8 cellular contexts compared by ENCODE assay signal in genomic region chr1:178344513-178345077, GRCh38.
DNase-seq lines count a peak whose midpoint lies in the region; ATAC-seq and TF ChIP-seq lines count a peak whose summit lies in the region.

No MANE protein-coding gene starts in this region.

- ATAC-seq in HG03457 (IDR thresholded peaks at IDR 0.05; ENCODE audit: unreplicated experiment) (peak; percentile 72), HG03025 (IDR thresholded peaks at IDR 0.05; ENCODE audit: low FRiP score, unreplicated experiment) (no peak), GM18505 (IDR thresholded peaks at IDR 0.05; ENCODE audit: unreplicated experiment) (no peak)

- no peak for TF ChIP-seq POLR2A in GM18505 (IDR thresholded peaks at IDR 0.05; ENCODE audit: borderline replicate concordance, extremely low read depth, insufficient read depth, insufficient read length)

- DNase-seq in GM03348 (ENCODE audit: low spot score) (peak; percentile 53), SKM-1 (lab: John Stamatoyannopoulos, UW; ENCODE audit: unreplicated experiment) (peak; percentile 97), glomerular endothelial cell (ENCODE audit: extremely low read depth, low read depth, low spot score) (peak; percentile 50), renal cortical epithelial cell (ENCODE audit: low read depth) (peak; percentile 90)
- DNase-seq in activated CD4-positive, CD25-positive, alpha-beta regulatory T cell treated with anti-CD3 and anti-CD28 coated beads, Interleukin-2, amount 50 U/mL, for 72 hours = no peak
